In the genomic region with DNA sequence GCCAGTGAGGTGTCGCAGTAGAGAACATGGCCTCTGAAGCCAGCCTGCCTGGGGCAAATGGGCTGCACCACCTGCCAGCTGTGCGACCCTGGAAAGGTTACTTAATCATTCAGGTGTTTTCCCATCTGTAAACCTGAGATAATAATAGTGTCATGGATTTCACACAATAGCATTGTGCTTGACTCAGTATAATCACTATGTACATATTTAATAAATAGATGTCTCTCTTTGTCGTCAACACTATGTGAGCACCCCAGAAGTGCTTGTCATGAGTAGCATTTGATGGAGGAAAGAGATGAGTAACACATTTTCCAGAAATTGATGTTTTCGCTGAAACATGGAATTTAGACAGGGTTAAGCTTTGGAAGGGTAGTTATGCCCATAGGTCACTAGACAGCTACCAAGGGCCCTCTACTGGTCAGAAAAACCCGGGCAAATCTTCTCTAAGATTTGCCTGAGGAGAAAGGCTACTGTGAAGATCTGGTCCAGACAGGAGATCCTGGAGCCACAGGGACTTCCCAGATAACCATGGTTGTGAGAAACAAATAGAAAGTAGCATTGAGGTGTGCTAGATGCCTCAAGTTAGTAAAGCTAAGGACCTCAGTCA, we compare ENCODE assay signal across 1 cellular context.
A peak's percentile ranks its signal among the peaks of the same experiment; 100 is the strongest.
TF ChIP-seq lines count a peak whose summit lies in the region.

No MANE protein-coding gene starts in this region.

TF ChIP-seq in HepG2, 621 proteins besides CTCF, POLR2A, EP300 and RAD21:
- TF ChIP-seq MIXL1 (CRISPR knock-in tag; IDR thresholded peaks at IDR 0.05) = 0 out of 2 replicates have a peak, but pooled peaks have one; percentile 9
- TF ChIP-seq SMC3 (IDR thresholded peaks at IDR 0.05; ENCODE audit: low read length) = peak; percentile 77
- no peak for TF ChIP-seq HNF4A (CRISPR knock-in tag; IDR thresholded peaks at IDR 0.05)
- TF ChIP-seq ZNF253 (CRISPR knock-in tag; IDR thresholded peaks at IDR 0.05; ENCODE audit: borderline replicate concordance) = no peak
- TF ChIP-seq SRF (IDR thresholded peaks at IDR 0.05; ENCODE audit: low read depth, low read length) = no peak
- TF ChIP-seq, protein P1, sequence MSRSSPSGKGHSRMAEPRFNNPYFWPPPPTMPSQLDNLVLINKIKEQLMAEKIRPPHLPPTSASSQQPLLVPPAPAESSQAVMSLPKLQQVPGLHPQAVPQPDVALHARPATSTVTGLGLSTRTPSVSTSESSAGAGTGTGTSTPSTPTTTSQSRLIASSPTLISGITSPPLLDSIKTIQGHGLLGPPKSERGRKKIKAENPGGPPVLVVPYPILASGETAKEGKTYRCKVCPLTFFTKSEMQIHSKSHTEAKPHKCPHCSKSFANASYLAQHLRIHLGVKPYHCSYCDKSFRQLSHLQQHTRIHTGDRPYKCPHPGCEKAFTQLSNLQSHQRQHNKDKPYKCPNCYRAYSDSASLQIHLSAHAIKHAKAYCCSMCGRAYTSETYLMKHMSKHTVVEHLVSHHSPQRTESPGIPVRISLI (CRISPR knock-in tag; IDR thresholded peaks at IDR 0.05; ENCODE audit: borderline replicate concordance) = no peak
- TF ChIP-seq ERF (CRISPR knock-in tag; IDR thresholded peaks at IDR 0.05) = 0 out of 2 replicates have a peak, but pooled peaks have one; percentile 25
- 0 out of 2 replicates have a peak, but pooled peaks have one; percentile 29 for TF ChIP-seq HOXA5 (CRISPR knock-in tag; IDR thresholded peaks at IDR 0.05)
- peak; percentile 74 for TF ChIP-seq STAG1 (CRISPR knock-in tag; IDR thresholded peaks at IDR 0.05)
- TF ChIP-seq ZC3H13 (CRISPR knock-in tag; IDR thresholded peaks at IDR 0.05) = no peak
- TF ChIP-seq, protein P2, sequence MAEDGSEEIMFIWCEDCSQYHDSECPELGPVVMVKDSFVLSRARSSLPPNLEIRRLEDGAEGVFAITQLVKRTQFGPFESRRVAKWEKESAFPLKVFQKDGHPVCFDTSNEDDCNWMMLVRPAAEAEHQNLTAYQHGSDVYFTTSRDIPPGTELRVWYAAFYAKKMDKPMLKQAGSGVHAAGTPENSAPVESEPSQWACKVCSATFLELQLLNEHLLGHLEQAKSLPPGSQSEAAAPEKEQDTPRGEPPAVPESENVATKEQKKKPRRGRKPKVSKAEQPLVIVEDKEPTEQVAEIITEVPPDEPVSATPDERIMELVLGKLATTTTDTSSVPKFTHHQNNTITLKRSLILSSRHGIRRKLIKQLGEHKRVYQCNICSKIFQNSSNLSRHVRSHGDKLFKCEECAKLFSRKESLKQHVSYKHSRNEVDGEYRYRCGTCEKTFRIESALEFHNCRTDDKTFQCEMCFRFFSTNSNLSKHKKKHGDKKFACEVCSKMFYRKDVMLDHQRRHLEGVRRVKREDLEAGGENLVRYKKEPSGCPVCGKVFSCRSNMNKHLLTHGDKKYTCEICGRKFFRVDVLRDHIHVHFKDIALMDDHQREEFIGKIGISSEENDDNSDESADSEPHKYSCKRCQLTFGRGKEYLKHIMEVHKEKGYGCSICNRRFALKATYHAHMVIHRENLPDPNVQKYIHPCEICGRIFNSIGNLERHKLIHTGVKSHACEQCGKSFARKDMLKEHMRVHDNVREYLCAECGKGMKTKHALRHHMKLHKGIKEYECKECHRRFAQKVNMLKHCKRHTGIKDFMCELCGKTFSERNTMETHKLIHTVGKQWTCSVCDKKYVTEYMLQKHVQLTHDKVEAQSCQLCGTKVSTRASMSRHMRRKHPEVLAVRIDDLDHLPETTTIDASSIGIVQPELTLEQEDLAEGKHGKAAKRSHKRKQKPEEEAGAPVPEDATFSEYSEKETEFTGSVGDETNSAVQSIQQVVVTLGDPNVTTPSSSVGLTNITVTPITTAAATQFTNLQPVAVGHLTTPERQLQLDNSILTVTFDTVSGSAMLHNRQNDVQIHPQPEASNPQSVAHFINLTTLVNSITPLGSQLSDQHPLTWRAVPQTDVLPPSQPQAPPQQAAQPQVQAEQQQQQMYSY (CRISPR knock-in tag; IDR thresholded peaks at IDR 0.05) = 0 out of 2 replicates have a peak, but pooled peaks have one; percentile 31
